Comparison of ENCODE assay signal across 8 cellular contexts in the genomic region with DNA sequence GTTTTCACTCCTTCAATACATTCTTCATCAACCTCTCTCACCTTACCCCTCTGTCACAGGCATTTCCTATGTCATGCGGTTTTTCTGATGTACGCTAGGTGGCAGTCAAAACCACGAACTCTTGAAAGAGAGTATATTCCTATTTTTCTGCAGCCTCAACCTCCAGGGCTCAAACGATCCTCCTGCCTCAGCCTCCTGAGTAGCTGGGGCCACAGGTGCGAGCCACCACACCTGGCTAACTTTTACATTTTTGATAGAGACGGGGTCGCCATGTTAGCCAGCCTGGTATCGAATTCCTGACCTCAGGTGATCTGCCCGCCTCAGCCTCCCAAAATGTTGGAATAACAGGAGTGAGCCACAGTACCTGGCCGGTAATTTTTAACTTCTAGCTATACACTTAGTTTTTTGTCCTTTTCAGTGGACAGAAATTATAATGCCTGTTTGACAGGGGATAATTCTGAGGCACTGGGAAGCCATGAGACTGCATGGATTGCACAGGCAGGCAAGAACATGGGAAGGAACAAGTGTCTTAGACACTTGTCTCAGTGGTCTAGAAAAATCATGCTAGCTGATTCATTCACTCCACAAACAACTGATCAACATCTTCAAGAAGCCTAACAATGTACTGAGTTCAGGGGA. TPM values are rescaled to one million over a fixed set of nuclear protein-coding genes. Genes with fewer than 3 reads are reported as not detected.
A peak's percentile ranks its signal among the peaks of the same experiment; 100 is the strongest.
DNase-seq lines count a peak whose midpoint lies in the region; ATAC-seq and TF ChIP-seq lines count a peak whose summit lies in the region.

No MANE protein-coding gene starts in this region.

- no peaks in the 10 kb centered on the region for H3K36me3 Mint-ChIP-seq in activated T-cell treated with anti-CD3 and anti-CD28 coated beads, Interleukin-2, amount 50 U/mL, for 4 hours (ENCODE audit: insufficient read depth)

- H3K4me3 Mint-ChIP-seq in activated T-cell treated with anti-CD3 and anti-CD28 coated beads, Interleukin-2, amount 50 U/mL, for 4 hours: no peak overlapping the region

- H3K27me3 ChIP-seq in BJ (ENCODE audit: control insufficient read depth, insufficient read depth, low read length) (no peaks in the 10 kb centered on the region), GM23248 (replicated peaks; ENCODE audit: insufficient read depth) (no peaks in the 10 kb centered on the region)

- H3K4me1 ChIP-seq in GM23248 (ENCODE audit: insufficient read depth): peaks cover 4% of the 10 kb centered on the region; the same call in 1 of the 2 replicates

- in situ Hi-C loops in GM23248 (cut with MboI): loop anchor here (5.0 kb wide), 1 partner anchor 38 kb away; a partner anchor contains a TSS

- H3K4me1 Mint-ChIP-seq in activated T-cell treated with anti-CD3 and anti-CD28 coated beads, Interleukin-2, amount 50 U/mL, for 4 hours (ENCODE audit: low read depth): peaks cover 6% of the 10 kb centered on the region

- no peak overlapping the region for H2AFZ ChIP-seq in GM23248

- H3K4me2 ChIP-seq in GM23248 (ENCODE audit: unreplicated experiment): no peak overlapping the region

- H3K36me3 ChIP-seq in BJ (ENCODE audit: control insufficient read depth, insufficient read depth, low read length): no peaks in the 10 kb centered on the region
- H3K36me3 ChIP-seq in GM23248 (ENCODE audit: low read depth): no peaks in the 10 kb centered on the region

- POLR2A ChIA-PET in BJ (lab: Charles Lee): no interaction called here

- ATAC-seq in activated T-cell treated with anti-CD3 and anti-CD28 coated beads, Interleukin-2, amount 50 U/mL, for 4 hours: peak; percentile 61 to 64
- ATAC-seq in HG03196 (IDR thresholded peaks at IDR 0.05; ENCODE audit: unreplicated experiment): no peak
- no peak for ATAC-seq in GM19455 (IDR thresholded peaks at IDR 0.05; ENCODE audit: unreplicated experiment)

- no peaks in the 10 kb centered on the region for H3K9me2 ChIP-seq in GM23248 (ENCODE audit: insufficient read depth)

- H3K9me3 Mint-ChIP-seq in activated T-cell treated with anti-CD3 and anti-CD28 coated beads, Interleukin-2, amount 50 U/mL, for 4 hours: no peaks in the 10 kb centered on the region

- H3K4me3 ChIP-seq in BJ (ENCODE audit: low read depth, low read length) (no peak overlapping the region), GM23248 (no peak overlapping the region)

- TF ChIP-seq CTCF in BJ (IDR thresholded peaks at IDR 0.05; ENCODE audit: insufficient read depth, low read depth, low read length): peak; percentile 70

- 27 to 31% methylated on average over 10 of the region's 10 CpGs for WGBS in GM23248 (ENCODE audit: low coverage in 1 of 2, low lambda C conversion rate in 2 of 2, missing lambda C conversion rate in 2 of 2), 2 experiments

- CTCF ChIA-PET in BJ (lab: Yijun Ruan, JAX): interaction anchor here (1.4 to 17.9 kb wide), 7 partner anchors 17 to 152 kb away, joined by 5 to 543 read pairs (median 9); a partner anchor contains a TSS

- H3K79me2 ChIP-seq in GM23248 (ENCODE audit: insufficient read depth): no peaks in the 10 kb centered on the region

- H3K27me3 Mint-ChIP-seq in activated T-cell treated with anti-CD3 and anti-CD28 coated beads, Interleukin-2, amount 50 U/mL, for 4 hours (ENCODE audit: low read depth): peaks cover 2% of the 10 kb centered on the region

- no peaks in the 10 kb centered on the region for H4K20me1 ChIP-seq in GM23248 (ENCODE audit: insufficient read depth)

- H3K9ac ChIP-seq in GM23248: no peak overlapping the region

- no peaks in the 10 kb centered on the region for H3F3A ChIP-seq in GM23248 (ENCODE audit: insufficient read depth)

- H3K9me3 ChIP-seq in GM23248 (ENCODE audit: low read depth): no peaks in the 10 kb centered on the region

- DNase-seq in BJ (ENCODE audit: low read depth) (no peak), GM23248 (peak; percentile 70), NCI-H748 (lab: John Stamatoyannopoulos, UW; ENCODE audit: unreplicated experiment) (peak; percentile 78), foreskin melanocyte (peak; percentile 40), pons (ENCODE audit: low spot score) (peak; percentile 52)
- no peak for DNase-seq in activated T-cell treated with anti-CD3 and anti-CD28 coated beads, Interleukin-2, amount 50 U/mL, for 4 hours

- H3K27ac ChIP-seq in GM23248: no peak overlapping the region

RNA-seq across cellular contexts. Expression of a gene that starts 22.5 kb away (rescaled TPM):
- 23.5 and 24.3 TPM in 2 replicates for polyA plus RNA-seq in BJ (2011; rRNA removed)
- polyA minus RNA-seq in BJ (2011; rRNA and poly(A)+ RNA removed): 8.4 and 14.6 TPM in 2 replicates
- 10.8 and 13.2 TPM in 2 replicates for total RNA-seq in GM23248 (2014; rRNA removed; shearing (Covaris generic))
- polyA plus RNA-seq in GM23248 (2016; fragmentation: Nextera tagmentation; extraction: Ambion mirVana): 8.6 and 10.6 TPM in 2 replicates
- under 1 TPM in 1 of 3 donors, not detected in 2; 0.28 TPM for total RNA-seq in activated T-cell treated with anti-CD3 and anti-CD28 coated beads, Interleukin-2, amount 50 U/mL, for 4 hours

Comparison
In these comparisons a context has a peak if more than half of its experiments do, and no peak if none do; other contexts are left out.
1. DNase-seq: peak in GM23248 (single experiment), NCI-H748 (single experiment), foreskin melanocyte (single experiment) and pons (single experiment); none in BJ (single experiment) and activated T-cell treated with anti-CD3 and anti-CD28 coated beads, Interleukin-2, amount 50 U/mL, for 4 hours (single experiment).
2. ATAC-seq: peak in activated T-cell treated with anti-CD3 and anti-CD28 coated beads, Interleukin-2, amount 50 U/mL, for 4 hours (2 of 2); none in HG03196 (single experiment) and GM19455 (single experiment).